Comparison of ENCODE assay signal across 8 cellular contexts in genomic region chr9:35606726-35607125, GRCh38. TPM values are rescaled to one million over a fixed set of nuclear protein-coding genes. Genes with fewer than 3 reads are reported as not detected.
DNase-seq lines count a peak whose midpoint lies in the region; ATAC-seq and TF ChIP-seq lines count a peak whose summit lies in the region.
"Had no signal": no experiment of that assay in that cellular context is flagged by ENCODE, and none has a peak within 500 bp of the region (broad histone marks: within the 10 kb centered on the region; RNA-seq: fewer than 3 reads in every experiment).

No MANE protein-coding gene starts in this region.

- TF ChIP-seq CTCF in GM10266 (IDR thresholded peaks at IDR 0.05; ENCODE audit: control insufficient read depth, insufficient read depth, low read depth, missing control alignments) = no peak
- no peak for TF ChIP-seq CTCF in OCI-LY1 (IDR thresholded peaks at IDR 0.05; ENCODE audit: low read length)
- no peak for TF ChIP-seq CTCF in osteocyte (IDR thresholded peaks at IDR 0.05)

- DNase-seq in GM10266 (ENCODE audit: extremely low spot score) = peak; percentile 15
- no peak for DNase-seq in osteocyte (ENCODE audit: extremely low spot score, unreplicated experiment)
- DNase-seq in medulla oblongata (ENCODE audit: extremely low spot score) = no peak
- no peak for DNase-seq in GDM1 (lab: John Stamatoyannopoulos, UW)

- no peak overlapping the region for H2AFZ ChIP-seq in OCI-LY1 (ENCODE audit: low read length)

- peak overlapping the region; percentile 97 for H3K4me2 ChIP-seq in OCI-LY1 (ENCODE audit: low read length)

- H3K4me1 Mint-ChIP-seq in osteocyte (ENCODE audit: unreplicated experiment) = peaks cover 26% of the 10 kb centered on the region

- no peaks in the 10 kb centered on the region for H4K20me1 ChIP-seq in OCI-LY1 (ENCODE audit: insufficient read depth, low read length)

- H3K9me2 ChIP-seq in OCI-LY1 (ENCODE audit: low read depth, low read length) = no peaks in the 10 kb centered on the region

- peak overlapping the region; percentile 29 for H3K27ac Mint-ChIP-seq in osteocyte (ENCODE audit: unreplicated experiment)

- H3K4me3 Mint-ChIP-seq in osteocyte (ENCODE audit: unreplicated experiment) = peak overlapping the region; percentile 5

- H3K27me3 Mint-ChIP-seq in osteocyte (ENCODE audit: unreplicated experiment) = no peaks in the 10 kb centered on the region

- H3K79me2 ChIP-seq in OCI-LY1 (ENCODE audit: insufficient read depth, low read length) = peaks cover 11% of the 10 kb centered on the region; the same call in 1 of the 2 replicates

- H3K36me3 ChIP-seq in OCI-LY1 (ENCODE audit: insufficient read depth, low read length) (peaks cover 50% of the 10 kb centered on the region), endocrine pancreas (ENCODE audit: control insufficient read depth, insufficient read depth, low read length) (no peaks in the 10 kb centered on the region)

- H3K4me3 ChIP-seq in OCI-LY1 (ENCODE audit: low read depth, low read length, poor library complexity, severe bottlenecking) (peak overlapping the region; percentile 81), endocrine pancreas (ENCODE audit: control insufficient read depth, insufficient read depth, low read length) (no peak overlapping the region)

- H3K9me3 ChIP-seq in OCI-LY1 (ENCODE audit: low read length) (no peaks in the 10 kb centered on the region), endocrine pancreas (ENCODE audit: control insufficient read depth, low read length) (no peaks in the 10 kb centered on the region)

- H3K4me1 ChIP-seq in OCI-LY1 (ENCODE audit: insufficient read depth, low read length, severe bottlenecking) (peaks cover 56% of the 10 kb centered on the region), endocrine pancreas (ENCODE audit: control insufficient read depth, insufficient read depth, low read length) (no peaks in the 10 kb centered on the region)

- H3K9me3 Mint-ChIP-seq in osteocyte (ENCODE audit: unreplicated experiment) = no peaks in the 10 kb centered on the region

- no peaks in the 10 kb centered on the region for H3F3A ChIP-seq in OCI-LY1 (ENCODE audit: insufficient read depth, low read length)

- H3K9ac ChIP-seq in OCI-LY1 (ENCODE audit: low read length) (peak overlapping the region; percentile 87), endocrine pancreas (ENCODE audit: control insufficient read depth, insufficient read depth, low read length) (peak overlapping the region; percentile 2)

- no peak overlapping the region for H3K27ac ChIP-seq in OCI-LY1 (ENCODE audit: low read depth, low read length, poor library complexity, severe bottlenecking)

- no peak for ATAC-seq in HG02759 (IDR thresholded peaks at IDR 0.05; ENCODE audit: unreplicated experiment)

- H3K27me3 ChIP-seq in OCI-LY1 (ENCODE audit: insufficient read depth, low read length) (no peaks in the 10 kb centered on the region), endocrine pancreas (ENCODE audit: control insufficient read depth, insufficient read depth, low read length) (no peaks in the 10 kb centered on the region)

- peaks cover 11% of the 10 kb centered on the region for H3K36me3 Mint-ChIP-seq in osteocyte (ENCODE audit: unreplicated experiment)

RNA-seq across cellular contexts. Expression of gene TESK1, which starts 1.7 kb away (rescaled TPM):
- 44.4 and 53.5 TPM in 2 replicates for total RNA-seq in osteocyte

RNA-seq across cellular contexts. Expression of gene CD72, which starts 11.5 kb away (rescaled TPM):
- total RNA-seq in osteocyte = 0.57 and 0.91 TPM in 2 replicates

RNA-seq across cellular contexts. Expression of gene SIT1, which starts 44.0 kb away (rescaled TPM):
- not detected in 2 replicates for total RNA-seq in osteocyte
- total RNA-seq: lower leg skin had no signal

RNA-seq across cellular contexts. Expression of gene RMRP, which starts 51.1 kb away (rescaled TPM):
- 14,337 and 15,426 TPM in 2 replicates for total RNA-seq in osteocyte

RNA-seq across cellular contexts. Expression of gene CCDC107, which starts 51.4 kb away (rescaled TPM):
- total RNA-seq in osteocyte = 30.0 and 31.3 TPM in 2 replicates
